22 cellular contexts compared by ENCODE assay signal in the genomic region with DNA sequence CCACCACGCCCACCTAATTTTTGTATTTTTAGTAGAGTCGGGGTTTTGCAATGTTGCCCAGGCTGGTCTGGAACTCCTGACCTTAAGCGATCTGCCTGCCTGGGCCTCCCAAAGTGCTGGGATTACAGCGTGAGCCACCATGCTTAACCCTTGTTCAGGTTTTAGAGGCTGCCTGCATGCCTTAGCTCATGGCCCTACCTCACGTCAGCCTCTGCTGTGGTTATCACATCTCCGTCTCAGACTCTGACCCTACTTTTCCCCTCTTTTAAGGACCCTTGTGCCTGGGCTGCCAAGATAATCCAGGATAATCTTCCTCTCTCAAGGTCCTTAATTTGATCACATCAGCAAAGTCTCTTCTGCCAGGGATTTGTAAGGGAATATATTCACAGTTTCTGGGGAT.
"Had no signal": no experiment of that assay in that cellular context is flagged by ENCODE, and none has a peak within 500 bp of the region (broad histone marks: within the 10 kb centered on the region; RNA-seq: fewer than 3 reads in every experiment).

No MANE protein-coding gene starts in this region.

- H3K4me3 ChIP-seq: gastroesophageal sphincter, ovary, prostate gland, spleen, thoracic aorta, upper lobe of left lung had no signal

- DNase-seq: activated CD4-positive, alpha-beta T cell treated with anti-CD3 and anti-CD28 coated beads, Interleukin-2, amount 50 U/mL, for 1 hour; activated CD4-positive, CD25-positive, alpha-beta regulatory T cell treated with anti-CD3 and anti-CD28 coated beads, Interleukin-2, amount 50 U/mL, for 72 hours; activated gamma-delta T cell; activated naive CD4-positive, alpha-beta T cell treated with anti-CD3 and anti-CD28 coated beads, Interleukin-2, amount 50 U/mL, for 16 hours; activated naive CD8-positive, alpha-beta T cell treated with anti-CD3 and anti-CD28 coated beads, Interleukin-2, amount 50 U/mL, for 24 hours; cortex of kidney; head of caudate nucleus; hypothalamus; midbrain; ovary; spleen; stimulated activated CD4-positive, alpha-beta T cell treated with anti-CD3 and anti-CD28 coated beads, Interleukin-4, amount 100 ng/mL, for 1 hour; stimulated activated naive CD4-positive, alpha-beta T cell treated with Interleukin-2 at 50 U/mL for 16 hours; upper lobe of left lung had no signal

- H3K36me3 ChIP-seq: gastroesophageal sphincter, neutrophil, ovary, prostate gland, spleen, thoracic aorta, upper lobe of left lung had no signal

- H3K4me3 Mint-ChIP-seq: activated naive CD8-positive, alpha-beta T cell treated with anti-CD3 and anti-CD28 coated beads, Interleukin-2, amount 50 U/mL, for 24 hours; activated T-helper 1 cell treated with anti-CD3 and anti-CD28 coated beads, Interleukin-12 subunit alpha, Interleukin-12 subunit beta, Interleukin-2, Interleukin-4 antibody, amounts not matched to agents 30 ng/mL and 10 ng/mL and 1 ng/mL, durations not matched to agents 14 hours and 24 hours and 36 hours; nephron had no signal

- H3K9me3 ChIP-seq: gastroesophageal sphincter, neutrophil, ovary, prostate gland, spleen, thoracic aorta, upper lobe of left lung had no signal

- H3K9me3 Mint-ChIP-seq: activated naive CD8-positive, alpha-beta T cell treated with anti-CD3 and anti-CD28 coated beads, Interleukin-2, amount 50 U/mL, for 24 hours; activated T-helper 1 cell treated with anti-CD3 and anti-CD28 coated beads, Interleukin-12 subunit alpha, Interleukin-12 subunit beta, Interleukin-2, Interleukin-4 antibody, amounts not matched to agents 30 ng/mL and 10 ng/mL and 1 ng/mL, durations not matched to agents 14 hours and 24 hours and 36 hours; nephron had no signal

- H3K27me3 ChIP-seq: gastroesophageal sphincter, neutrophil, ovary, spleen, upper lobe of left lung had no signal

- H3K27ac Mint-ChIP-seq: activated naive CD8-positive, alpha-beta T cell treated with anti-CD3 and anti-CD28 coated beads, Interleukin-2, amount 50 U/mL, for 24 hours; activated T-helper 1 cell treated with anti-CD3 and anti-CD28 coated beads, Interleukin-12 subunit alpha, Interleukin-12 subunit beta, Interleukin-2, Interleukin-4 antibody, amounts not matched to agents 30 ng/mL and 10 ng/mL and 1 ng/mL, durations not matched to agents 14 hours and 24 hours and 36 hours had no signal

- ATAC-seq: activated naive CD8-positive, alpha-beta T cell treated with anti-CD3 and anti-CD28 coated beads, Interleukin-2, amount 50 U/mL, for 24 hours; gastroesophageal sphincter had no signal

- H3K27ac ChIP-seq: epithelial cell of prostate, gastroesophageal sphincter, neutrophil, ovary, prostate gland, spleen, thoracic aorta, upper lobe of left lung, VCaP had no signal

- H3K4me1 ChIP-seq: gastroesophageal sphincter, prostate gland, spleen, upper lobe of left lung had no signal
